16 cellular contexts compared by ENCODE assay signal in genomic region chr5:173752636-173753035, GRCh38.
DNase-seq lines count a peak whose midpoint lies in the region; ATAC-seq, FAIRE-seq and TF ChIP-seq lines count a peak whose summit lies in the region.
"Had no signal": no experiment of that assay in that cellular context is flagged by ENCODE, and none has a peak within 500 bp of the region (broad histone marks: within the 10 kb centered on the region; RNA-seq: fewer than 3 reads in every experiment).

No MANE protein-coding gene starts in this region.

- no peak overlapping the region for H3K4me2 ChIP-seq in HepG2 (ENCODE audit: low read depth, low read length)
- H3K4me2 ChIP-seq: A549 had no signal

- H3K27ac Mint-ChIP-seq in nephron (peak overlapping the region; percentile 87 to 98 (median 93)), type B pancreatic cell (peak overlapping the region; percentile 67)
- no peak overlapping the region for H3K27ac Mint-ChIP-seq in stimulated activated naive CD8-positive, alpha-beta T cell treated with anti-CD3 and anti-CD28 coated beads, Interleukin-15, amount 100 ng/mL, for 72 hours
- H3K27ac Mint-ChIP-seq: CD4-positive, CD25-positive, alpha-beta regulatory T cell; HFFc6 had no signal

- no peak for TF ChIP-seq POLR2A in HepG2 (IDR thresholded peaks at IDR 0.05; ENCODE audit: insufficient read depth in 1 of 2, low read depth in 2 of 2, low read length in 2 of 2)
- TF ChIP-seq POLR2A in right lobe of liver (IDR thresholded peaks at IDR 0.05) = no peak

- TF ChIP-seq CTCF in HepG2 (CRISPR knock-in tag; IDR thresholded peaks at IDR 0.05) = no peak
- no peak for TF ChIP-seq CTCF in right lobe of liver (IDR thresholded peaks at IDR 0.05)
- TF ChIP-seq CTCF in WERI-Rb-1 (IDR thresholded peaks at IDR 0.05; ENCODE audit: low read depth, low read length) = no peak
- no peak for TF ChIP-seq CTCF in nephron (IDR thresholded peaks at IDR 0.05; ENCODE audit: unreplicated experiment in 3 of 3)
- no peak for TF ChIP-seq CTCF in type B pancreatic cell (conservative IDR thresholded peaks at IDR 0.05)

- DNase-seq in HepG2 (ENCODE audit: low spot score) = no peak
- DNase-seq in right lobe of liver = no peak
- no peak for DNase-seq in WERI-Rb-1
- DNase-seq in type B pancreatic cell (ENCODE audit: extremely low spot score, unreplicated experiment) = no peak
- no peak for DNase-seq in ACHN
- no peak for DNase-seq in stimulated activated naive CD8-positive, alpha-beta T cell treated with anti-CD3 and anti-CD28 coated beads, Interleukin-15, amount 100 ng/mL, for 72 hours
- DNase-seq: AML-193; CD4-positive, CD25-positive, alpha-beta regulatory T cell; GOT3; HFFc6 had no signal

- no peaks in the 10 kb centered on the region for H3K36me3 ChIP-seq in HepG2 (replicated peaks in 1 of 2; ENCODE audit: control insufficient read depth in 1 of 2, insufficient read depth in 2 of 2, low read length in 2 of 2)
- H3K36me3 ChIP-seq in right lobe of liver = no peaks in the 10 kb centered on the region
- no peaks in the 10 kb centered on the region for H3K36me3 ChIP-seq in WERI-Rb-1

- 82% methylated on average over 4 of the region's 4 CpGs for WGBS in HepG2 (ENCODE audit: low lambda C conversion rate)
- WGBS in right lobe of liver (ENCODE audit: insufficient coverage, low coverage, low lambda C conversion rate, missing lambda C conversion rate) = 69% methylated on average over 1 of the region's 4 CpGs

- intact Hi-C loops in HepG2 (cut with micrococcal nuclease; ENCODE audit: unreplicated experiment) (no loop called here), right lobe of liver (cut with DNase I) (no loop called here)

- H3K4me3 Mint-ChIP-seq in nephron (no peak overlapping the region), type B pancreatic cell (no peak overlapping the region)
- H3K4me3 Mint-ChIP-seq in stimulated activated naive CD8-positive, alpha-beta T cell treated with anti-CD3 and anti-CD28 coated beads, Interleukin-15, amount 100 ng/mL, for 72 hours = no peak overlapping the region
- H3K4me3 Mint-ChIP-seq: CD4-positive, CD25-positive, alpha-beta regulatory T cell; HFFc6 had no signal

- no peaks in the 10 kb centered on the region for H3K36me3 Mint-ChIP-seq in nephron (ENCODE audit: low read depth)
- H3K36me3 Mint-ChIP-seq in type B pancreatic cell = no peaks in the 10 kb centered on the region
- H3K36me3 Mint-ChIP-seq: CD4-positive, CD25-positive, alpha-beta regulatory T cell had no signal

- H3K27me3 ChIP-seq in HepG2 (ENCODE audit: control insufficient read depth in 1 of 2, insufficient read depth in 2 of 2, low read length in 2 of 2) (no peaks in the 10 kb centered on the region), right lobe of liver (no peaks in the 10 kb centered on the region), WERI-Rb-1 (ENCODE audit: insufficient read depth, low read depth, severe bottlenecking) (no peaks in the 10 kb centered on the region)

- H3K79me2 ChIP-seq in HepG2 (ENCODE audit: insufficient read depth, low read length) = no peaks in the 10 kb centered on the region

- no TSS peak for BruUV-seq in HepG2 (replicated peaks; lab: Mats Ljungman, UMichigan)

- in situ Hi-C loops in HepG2 (cut with HindIII; ENCODE audit: extremely low pct_ligation_motif_present, low pct_unique_long_range_greater_than_20kb) (loop anchor here (25.0 kb wide), 1 partner anchor 210 kb away; no protein-coding TSS in a partner anchor), ACHN (cut with HindIII; ENCODE audit: low pct_ligation_motif_present, low pct_unique_long_range_greater_than_20kb, low sequenced_read_pairs) (no loop called here)

- H3K9me3 Mint-ChIP-seq in nephron (no peaks in the 10 kb centered on the region), type B pancreatic cell (no peaks in the 10 kb centered on the region)
- H3K9me3 Mint-ChIP-seq in stimulated activated naive CD8-positive, alpha-beta T cell treated with anti-CD3 and anti-CD28 coated beads, Interleukin-15, amount 100 ng/mL, for 72 hours = no peaks in the 10 kb centered on the region
- H3K9me3 Mint-ChIP-seq: HFFc6 had no signal

- no peaks in the 10 kb centered on the region for H4K20me1 ChIP-seq in HepG2 (ENCODE audit: insufficient read depth, low read length)

- H3K9me3 ChIP-seq in HepG2 (ENCODE audit: low read length) (no peaks in the 10 kb centered on the region), right lobe of liver (no peaks in the 10 kb centered on the region), WERI-Rb-1 (ENCODE audit: severe bottlenecking) (no peaks in the 10 kb centered on the region)
- H3K9me3 ChIP-seq: A549 had no signal

- ATAC-seq in HepG2 (no peak), right lobe of liver (no peak), GM18858 (IDR thresholded peaks at IDR 0.05; ENCODE audit: unreplicated experiment) (no peak)
- ATAC-seq in stimulated activated naive CD8-positive, alpha-beta T cell treated with anti-CD3 and anti-CD28 coated beads, Interleukin-15, amount 100 ng/mL, for 72 hours = no peak
- ATAC-seq: A549 had no signal

- no peak overlapping the region for H2AFZ ChIP-seq in HepG2 (ENCODE audit: low read length)

- TF ChIP-seq EP300 in HepG2 (IDR thresholded peaks at IDR 0.05; ENCODE audit: low read depth in 2 of 2, low read length in 2 of 2) = no peak
- no peak for TF ChIP-seq EP300 in HepG2 (CRISPR knock-in tag; IDR thresholded peaks at IDR 0.05; ENCODE audit: borderline replicate concordance)

- POLR2A ChIA-PET in HepG2 (lab: Yijun Ruan, JAX) = interaction anchor here (1.4 to 2.0 kb wide), 3 partner anchors 14 to 135 kb away, joined by 5 to 7 read pairs (median 5); partner anchors contain the start of gene CPEB4

- peaks cover 6% of the 10 kb centered on the region for H3K27me3 Mint-ChIP-seq in nephron (ENCODE audit: low read depth)
- no peaks in the 10 kb centered on the region for H3K27me3 Mint-ChIP-seq in type B pancreatic cell
- H3K27me3 Mint-ChIP-seq in stimulated activated naive CD8-positive, alpha-beta T cell treated with anti-CD3 and anti-CD28 coated beads, Interleukin-15, amount 100 ng/mL, for 72 hours = peaks cover 17% of the 10 kb centered on the region

- no peak for FAIRE-seq in HepG2 (lab: Jason Lieb, UNC)
- FAIRE-seq: A549, GM12891 had no signal

- H3K27ac ChIP-seq in HepG2 (ENCODE audit: extremely low read length, insufficient read depth, low read length) = no peak overlapping the region
- H3K27ac ChIP-seq in right lobe of liver = no peak overlapping the region
- H3K27ac ChIP-seq in WERI-Rb-1 = peak overlapping the region; percentile 17
- H3K27ac ChIP-seq: RWPE1, SK-N-MC had no signal

- H3K4me1 ChIP-seq in HepG2 (ENCODE audit: insufficient read depth, low read length) (peaks cover 31% of the 10 kb centered on the region), right lobe of liver (no peaks in the 10 kb centered on the region)
- H3K4me1 ChIP-seq: A549 had no signal

- H3K9ac ChIP-seq in HepG2 (ENCODE audit: insufficient read depth, low read depth, low read length) = no peak overlapping the region

- H3K4me3 ChIP-seq in HepG2 (replicated peaks in 1 of 3; ENCODE audit: insufficient read depth in 1 of 3, low read depth in 2 of 3, low read length in 3 of 3) (no peak overlapping the region), right lobe of liver (no peak overlapping the region), WERI-Rb-1 (ENCODE audit: low read depth, low read length) (no peak overlapping the region)
- H3K4me3 ChIP-seq: A549, SK-N-MC had no signal

- CTCF ChIA-PET in HepG2 (lab: Yijun Ruan, JAX; ENCODE audit: low intra/inter-chr PET ratio, low total read pairs) = no interaction called here

- H3K4me1 Mint-ChIP-seq in nephron (peaks cover 34% of the 10 kb centered on the region), type B pancreatic cell (ENCODE audit: unreplicated experiment) (peaks cover 25% of the 10 kb centered on the region)
- H3K4me1 Mint-ChIP-seq in stimulated activated naive CD8-positive, alpha-beta T cell treated with anti-CD3 and anti-CD28 coated beads, Interleukin-15, amount 100 ng/mL, for 72 hours = no peaks in the 10 kb centered on the region

- no peak for TF ChIP-seq RAD21 in HepG2 (CRISPR knock-in tag; IDR thresholded peaks at IDR 0.05)

TF ChIP-seq in HepG2, 621 proteins besides CTCF, POLR2A, EP300 and RAD21:
- TF ChIP-seq GFI1 (CRISPR knock-in tag; IDR thresholded peaks at IDR 0.05; ENCODE audit: borderline replicate concordance) (no peak), ZNF143 (CRISPR knock-in tag; IDR thresholded peaks at IDR 0.05) (peak; percentile 72)
TF ChIP-seq in HepG2: peak in this region for 1.

Comparison
In these comparisons a context has a peak if more than half of its experiments do, and no peak if none do; other contexts are left out.
1. H3K27ac Mint-ChIP-seq: peak in nephron (3 of 3) and type B pancreatic cell (single experiment); none in stimulated activated naive CD8-positive, alpha-beta T cell treated with anti-CD3 and anti-CD28 coated beads, Interleukin-15, amount 100 ng/mL, for 72 hours (0 of 2).